In the genomic region with DNA sequence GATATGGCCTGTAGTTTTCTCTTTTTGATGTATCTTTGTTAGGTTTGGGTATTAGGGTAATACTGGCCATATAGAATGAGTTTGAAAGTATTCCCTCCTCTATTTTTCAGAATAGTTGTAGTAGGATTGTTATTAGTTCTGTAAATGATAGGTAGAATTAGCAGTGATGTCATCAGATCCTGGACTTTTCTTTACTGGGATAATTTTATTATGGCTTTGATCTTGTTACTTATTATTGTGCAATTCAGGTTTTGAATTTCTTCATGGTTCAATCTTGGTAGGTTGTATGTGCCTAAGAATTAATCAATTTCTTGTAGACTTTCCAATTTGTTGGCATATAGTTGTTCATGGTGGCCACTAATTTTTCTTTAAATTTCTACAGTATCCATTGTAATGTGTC, we compare ENCODE assay signal across 33 cellular contexts.
"Had no signal": no experiment of that assay in that cellular context is flagged by ENCODE, and none has a peak within 500 bp of the region (broad histone marks: within the 10 kb centered on the region; RNA-seq: fewer than 3 reads in every experiment).

No MANE protein-coding gene starts in this region.

- ATAC-seq: activated naive CD4-positive, alpha-beta T cell treated with anti-CD3 and anti-CD28 coated beads, Interleukin-2, amount 50 U/mL, for 72 hours; activated naive CD8-positive, alpha-beta T cell treated with anti-CD3 and anti-CD28 coated beads, Interleukin-2, amount 50 U/mL, for 24 hours; activated T-cell treated with anti-CD3 and anti-CD28 coated beads, Interleukin-2, amount 50 U/mL, for 4 hours; activated T-cell treated with anti-CD3 and anti-CD28 coated beads, Interleukin-2, amount 50 U/mL, for 72 hours; activated T-helper 17 cell treated with anti-CD3 and anti-CD28 coated beads, Interleukin-2, amount 50 U/mL, for 72 hours; body of pancreas had no signal

- H3K4me1 ChIP-seq: adrenal gland, ascending aorta, body of pancreas, breast epithelium had no signal

- H3K36me3 ChIP-seq: adrenal gland, ascending aorta, brain microvascular endothelial cell, breast epithelium, cardiac muscle cell had no signal

- H3K4me3 ChIP-seq: adrenal gland, ascending aorta, body of pancreas, breast epithelium, cardiac muscle cell had no signal

- DNase-seq: activated effector memory CD4-positive, alpha-beta T cell treated with anti-CD3 and anti-CD28 coated beads, Interleukin-2, amount 50 U/mL, for 16 hours; activated effector memory CD4-positive, alpha-beta T cell treated with Interleukin-2 at 50 U/mL for 16 hours; activated gamma-delta T cell; activated gamma-delta T cell treated with Interleukin-2 at 50 U/mL for 16 hours; activated naive CD4-positive, alpha-beta T cell; activated naive CD4-positive, alpha-beta T cell treated with anti-CD3 and anti-CD28 coated beads for 36 hours; activated naive CD4-positive, alpha-beta T cell treated with anti-CD3 and anti-CD28 coated beads, Interleukin-2, amount 10 ng/mL, durations not matched to agents 7 days and 5 days; activated naive CD4-positive, alpha-beta T cell treated with anti-CD3 and anti-CD28 coated beads, Interleukin-2, amount 50 U/mL, for 16 hours; activated naive CD4-positive, alpha-beta T cell treated with Interleukin-2 at 50 U/mL for 16 hours; activated naive CD8-positive, alpha-beta T cell treated with anti-CD3 and anti-CD28 coated beads for 36 hours; activated naive CD8-positive, alpha-beta T cell treated with anti-CD3 and anti-CD28 coated beads, Interleukin-2, amount 10 ng/mL, durations not matched to agents 7 days and 5 days; activated naive CD8-positive, alpha-beta T cell treated with anti-CD3 and anti-CD28 coated beads, Interleukin-2, amount 50 U/mL, for 24 hours; activated T-cell treated with anti-CD3 and anti-CD28 coated beads, Interleukin-2, amount 50 U/mL, for 24 hours; activated T-cell treated with anti-CD3 and anti-CD28 coated beads, Interleukin-2, amount 50 U/mL, for 4 hours; activated T-cell treated with anti-CD3 and anti-CD28 coated beads, Interleukin-2, amount 50 U/mL, for 48 hours; activated T-cell treated with anti-CD3 and anti-CD28 coated beads, Interleukin-2, amount 50 U/mL, for 72 hours; adrenal gland; amniotic stem cell; amygdala; anterior cingulate cortex; aorta; body of pancreas; brain microvascular endothelial cell; caudate nucleus; central memory CD4-positive, alpha-beta T cell; cerebellar nuclear complex had no signal

- H3K27ac ChIP-seq: adrenal gland, ascending aorta, body of pancreas, brain microvascular endothelial cell, breast epithelium, cardiac muscle cell had no signal

- H3K27me3 ChIP-seq: adrenal gland, ascending aorta, body of pancreas, brain microvascular endothelial cell, breast epithelium, cardiac muscle cell had no signal

- H3K9me3 ChIP-seq: adrenal gland, ascending aorta, body of pancreas had no signal

- FAIRE-seq: astrocyte, bronchial epithelial cell had no signal
